ENCODE assay signal across 1 cellular context in the genomic region with DNA sequence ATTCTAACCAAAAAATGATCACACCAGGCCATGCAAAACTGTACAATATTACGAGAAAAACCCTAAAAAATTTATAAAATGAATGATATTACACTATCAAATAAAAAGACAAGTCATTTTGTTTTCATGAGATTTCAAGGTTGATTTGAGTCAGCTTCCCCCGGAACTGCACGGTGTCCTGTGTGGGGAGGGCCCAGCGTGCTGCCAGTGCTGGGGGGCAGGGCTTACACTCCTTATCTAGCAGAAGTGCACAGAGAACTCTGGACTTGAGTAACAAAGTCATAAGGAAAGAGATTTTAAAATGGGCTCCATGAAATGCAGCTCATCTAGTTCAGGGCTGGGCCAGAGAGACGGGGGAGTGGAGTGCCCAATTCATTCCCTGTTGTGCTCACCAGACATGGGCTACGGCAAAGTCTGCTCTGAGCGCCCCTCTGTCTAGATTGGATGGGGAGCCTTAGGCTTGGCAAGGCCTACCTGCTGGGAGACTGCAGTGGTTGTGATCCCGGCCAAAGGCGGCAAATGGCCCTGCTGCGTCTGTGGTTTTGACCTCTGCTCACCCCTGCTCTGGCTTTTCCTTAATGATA.
A peak's percentile ranks its signal among the peaks of the same experiment; 100 is the strongest.
TF ChIP-seq lines count a peak whose summit lies in the region.

No MANE protein-coding gene starts in this region.

TF ChIP-seq in K562, 482 proteins besides CTCF, POLR2A, EP300 and RAD21 (continued from another document and continues in another):
- TF ChIP-seq, protein P1, sequence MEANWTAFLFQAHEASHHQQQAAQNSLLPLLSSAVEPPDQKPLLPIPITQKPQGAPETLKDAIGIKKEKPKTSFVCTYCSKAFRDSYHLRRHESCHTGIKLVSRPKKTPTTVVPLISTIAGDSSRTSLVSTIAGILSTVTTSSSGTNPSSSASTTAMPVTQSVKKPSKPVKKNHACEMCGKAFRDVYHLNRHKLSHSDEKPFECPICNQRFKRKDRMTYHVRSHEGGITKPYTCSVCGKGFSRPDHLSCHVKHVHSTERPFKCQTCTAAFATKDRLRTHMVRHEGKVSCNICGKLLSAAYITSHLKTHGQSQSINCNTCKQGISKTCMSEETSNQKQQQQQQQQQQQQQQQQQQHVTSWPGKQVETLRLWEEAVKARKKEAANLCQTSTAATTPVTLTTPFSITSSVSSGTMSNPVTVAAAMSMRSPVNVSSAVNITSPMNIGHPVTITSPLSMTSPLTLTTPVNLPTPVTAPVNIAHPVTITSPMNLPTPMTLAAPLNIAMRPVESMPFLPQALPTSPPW (CRISPR knock-in tag; IDR thresholded peaks at IDR 0.05): peak; percentile 88
- TF ChIP-seq ZNF121 (CRISPR knock-in tag; conservative IDR thresholded peaks at IDR 0.05) (no peak), HDAC3 (IDR thresholded peaks at IDR 0.05; ENCODE audit: borderline replicate concordance, partially characterized antibody) (no peak), HDAC1 (IDR thresholded peaks at IDR 0.05) (no peak), ZNF586 (CRISPR knock-in tag; conservative IDR thresholded peaks at IDR 0.05) (no peak), MECOM (CRISPR knock-in tag; IDR thresholded peaks at IDR 0.05) (no peak), HCFC1 (IDR thresholded peaks at IDR 0.05; ENCODE audit: low read depth, low read length) (no peak), U2AF1 (optimal IDR thresholded peaks at IDR 0.05; ENCODE audit: low read depth, low read length) (no peak), ZBTB11 (CRISPR knock-in tag; IDR thresholded peaks at IDR 0.05) (no peak), PHB (CRISPR knock-in tag; IDR thresholded peaks at IDR 0.05) (no peak), KLF10 (CRISPR knock-in tag; IDR thresholded peaks at IDR 0.05) (no peak), BHLHE40 (IDR thresholded peaks at IDR 0.05; ENCODE audit: low read length) (peak; percentile 70), FUS (optimal IDR thresholded peaks at IDR 0.05; ENCODE audit: low read depth, low read length) (no peak), STAT5A (IDR thresholded peaks at IDR 0.05; ENCODE audit: borderline replicate concordance, low read length) (no peak), NCOA2 (IDR thresholded peaks at IDR 0.05; ENCODE audit: partially characterized antibody in 2 of 2) (no peak), NCOA6 (IDR thresholded peaks at IDR 0.05) (no peak), STAG1 (CRISPR knock-in tag; IDR thresholded peaks at IDR 0.05; ENCODE audit: borderline replicate concordance) (no peak), ZNF263 (CRISPR knock-in tag; IDR thresholded peaks at IDR 0.05; ENCODE audit: borderline replicate concordance) (no peak), ARID1B (IDR thresholded peaks at IDR 0.05) (peak; percentile 64), MTA1 (IDR thresholded peaks at IDR 0.05; ENCODE audit: borderline replicate concordance) (no peak), MCM7 (IDR thresholded peaks at IDR 0.05) (no peak), GABPA (tag; conservative IDR thresholded peaks at IDR 0.05; ENCODE audit: low read depth) (peak; percentile 81), HNRNPUL1 (IDR thresholded peaks at IDR 0.05; ENCODE audit: low read length) (no peak), SIN3B (IDR thresholded peaks at IDR 0.05; ENCODE audit: low read depth) (no peak), ZNF175 (CRISPR knock-in tag; IDR thresholded peaks at IDR 0.05; ENCODE audit: low read depth) (no peak), COPS2 (conservative IDR thresholded peaks at IDR 0.05) (no peak), FOSL1 (tag; conservative IDR thresholded peaks at IDR 0.05) (peak; percentile 31), MBD2 (IDR thresholded peaks at IDR 0.05; ENCODE audit: borderline replicate concordance, low read depth) (no peak), NR4A1 (CRISPR knock-in tag; IDR thresholded peaks at IDR 0.05) (no peak), NR4A1 (tag; IDR thresholded peaks at IDR 0.05) (no peak), JUN (IDR thresholded peaks at IDR 0.05; ENCODE audit: borderline replicate concordance, low read depth, low read length) (no peak), JUN (CRISPR knock-in tag; IDR thresholded peaks at IDR 0.05; ENCODE audit: borderline replicate concordance) (no peak), BDP1 (IDR thresholded peaks at IDR 0.05; ENCODE audit: insufficient read depth, insufficient read length) (no peak), RCOR1 (IDR thresholded peaks at IDR 0.05; ENCODE audit: borderline replicate concordance in 1 of 2, low read depth in 2 of 2, low read length in 2 of 2) (peak in 1 of 2 experiments; percentile 65; a peak in 2 of 4 replicates), TEAD2 (tag; IDR thresholded peaks at IDR 0.05) (no peak), WHSC1 (IDR thresholded peaks at IDR 0.05; ENCODE audit: low read length) (no peak), XRCC3 (IDR thresholded peaks at IDR 0.05) (no peak), PBX2 (CRISPR knock-in tag; IDR thresholded peaks at IDR 0.05; ENCODE audit: low read depth) (no peak), PBX2 (tag; conservative IDR thresholded peaks at IDR 0.05; ENCODE audit: low read depth) (no peak), MAZ (CRISPR knock-in tag; conservative IDR thresholded peaks at IDR 0.05 in 1 of 2, IDR thresholded peaks at IDR 0.05 in 1 of 2) (peak; percentile 26 to 40; a peak in 3 of 4 replicates), ZNF408 (CRISPR knock-in tag; IDR thresholded peaks at IDR 0.05; ENCODE audit: low read depth) (no peak), STAT5B (CRISPR knock-in tag; IDR thresholded peaks at IDR 0.05) (no peak), MAFK (IDR thresholded peaks at IDR 0.05; ENCODE audit: low read length) (no peak), ZNF224 (CRISPR knock-in tag; IDR thresholded peaks at IDR 0.05) (no peak), PCBP1 (IDR thresholded peaks at IDR 0.05; ENCODE audit: low read depth, low read length, poor library complexity, severe bottlenecking) (no peak), ATF1 (CRISPR knock-in tag; IDR thresholded peaks at IDR 0.05) (no peak), ATF1 (tag; IDR thresholded peaks at IDR 0.05) (peak; percentile 56; the same call in 1 of the 2 replicates), ZNF324 (CRISPR knock-in tag; IDR thresholded peaks at IDR 0.05) (no peak)
- TF ChIP-seq, protein P2, sequence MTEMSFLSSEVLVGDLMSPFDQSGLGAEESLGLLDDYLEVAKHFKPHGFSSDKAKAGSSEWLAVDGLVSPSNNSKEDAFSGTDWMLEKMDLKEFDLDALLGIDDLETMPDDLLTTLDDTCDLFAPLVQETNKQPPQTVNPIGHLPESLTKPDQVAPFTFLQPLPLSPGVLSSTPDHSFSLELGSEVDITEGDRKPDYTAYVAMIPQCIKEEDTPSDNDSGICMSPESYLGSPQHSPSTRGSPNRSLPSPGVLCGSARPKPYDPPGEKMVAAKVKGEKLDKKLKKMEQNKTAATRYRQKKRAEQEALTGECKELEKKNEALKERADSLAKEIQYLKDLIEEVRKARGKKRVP (CRISPR knock-in tag; IDR thresholded peaks at IDR 0.05): no peak
- TF ChIP-seq, protein P3, sequence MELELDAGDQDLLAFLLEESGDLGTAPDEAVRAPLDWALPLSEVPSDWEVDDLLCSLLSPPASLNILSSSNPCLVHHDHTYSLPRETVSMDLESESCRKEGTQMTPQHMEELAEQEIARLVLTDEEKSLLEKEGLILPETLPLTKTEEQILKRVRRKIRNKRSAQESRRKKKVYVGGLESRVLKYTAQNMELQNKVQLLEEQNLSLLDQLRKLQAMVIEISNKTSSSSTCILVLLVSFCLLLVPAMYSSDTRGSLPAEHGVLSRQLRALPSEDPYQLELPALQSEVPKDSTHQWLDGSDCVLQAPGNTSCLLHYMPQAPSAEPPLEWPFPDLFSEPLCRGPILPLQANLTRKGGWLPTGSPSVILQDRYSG (tag; conservative IDR thresholded peaks at IDR 0.05; ENCODE audit: low read depth): no peak
- TF ChIP-seq, protein P4, sequence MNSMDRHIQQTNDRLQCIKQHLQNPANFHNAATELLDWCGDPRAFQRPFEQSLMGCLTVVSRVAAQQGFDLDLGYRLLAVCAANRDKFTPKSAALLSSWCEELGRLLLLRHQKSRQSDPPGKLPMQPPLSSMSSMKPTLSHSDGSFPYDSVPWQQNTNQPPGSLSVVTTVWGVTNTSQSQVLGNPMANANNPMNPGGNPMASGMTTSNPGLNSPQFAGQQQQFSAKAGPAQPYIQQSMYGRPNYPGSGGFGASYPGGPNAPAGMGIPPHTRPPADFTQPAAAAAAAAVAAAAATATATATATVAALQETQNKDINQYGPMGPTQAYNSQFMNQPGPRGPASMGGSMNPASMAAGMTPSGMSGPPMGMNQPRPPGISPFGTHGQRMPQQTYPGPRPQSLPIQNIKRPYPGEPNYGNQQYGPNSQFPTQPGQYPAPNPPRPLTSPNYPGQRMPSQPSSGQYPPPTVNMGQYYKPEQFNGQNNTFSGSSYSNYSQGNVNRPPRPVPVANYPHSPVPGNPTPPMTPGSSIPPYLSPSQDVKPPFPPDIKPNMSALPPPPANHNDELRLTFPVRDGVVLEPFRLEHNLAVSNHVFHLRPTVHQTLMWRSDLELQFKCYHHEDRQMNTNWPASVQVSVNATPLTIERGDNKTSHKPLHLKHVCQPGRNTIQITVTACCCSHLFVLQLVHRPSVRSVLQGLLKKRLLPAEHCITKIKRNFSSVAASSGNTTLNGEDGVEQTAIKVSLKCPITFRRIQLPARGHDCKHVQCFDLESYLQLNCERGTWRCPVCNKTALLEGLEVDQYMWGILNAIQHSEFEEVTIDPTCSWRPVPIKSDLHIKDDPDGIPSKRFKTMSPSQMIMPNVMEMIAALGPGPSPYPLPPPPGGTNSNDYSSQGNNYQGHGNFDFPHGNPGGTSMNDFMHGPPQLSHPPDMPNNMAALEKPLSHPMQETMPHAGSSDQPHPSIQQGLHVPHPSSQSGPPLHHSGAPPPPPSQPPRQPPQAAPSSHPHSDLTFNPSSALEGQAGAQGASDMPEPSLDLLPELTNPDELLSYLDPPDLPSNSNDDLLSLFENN (IDR thresholded peaks at IDR 0.05; ENCODE audit: low read depth in 2 of 2, low read length in 2 of 2): no peak
- TF ChIP-seq, protein P5, sequence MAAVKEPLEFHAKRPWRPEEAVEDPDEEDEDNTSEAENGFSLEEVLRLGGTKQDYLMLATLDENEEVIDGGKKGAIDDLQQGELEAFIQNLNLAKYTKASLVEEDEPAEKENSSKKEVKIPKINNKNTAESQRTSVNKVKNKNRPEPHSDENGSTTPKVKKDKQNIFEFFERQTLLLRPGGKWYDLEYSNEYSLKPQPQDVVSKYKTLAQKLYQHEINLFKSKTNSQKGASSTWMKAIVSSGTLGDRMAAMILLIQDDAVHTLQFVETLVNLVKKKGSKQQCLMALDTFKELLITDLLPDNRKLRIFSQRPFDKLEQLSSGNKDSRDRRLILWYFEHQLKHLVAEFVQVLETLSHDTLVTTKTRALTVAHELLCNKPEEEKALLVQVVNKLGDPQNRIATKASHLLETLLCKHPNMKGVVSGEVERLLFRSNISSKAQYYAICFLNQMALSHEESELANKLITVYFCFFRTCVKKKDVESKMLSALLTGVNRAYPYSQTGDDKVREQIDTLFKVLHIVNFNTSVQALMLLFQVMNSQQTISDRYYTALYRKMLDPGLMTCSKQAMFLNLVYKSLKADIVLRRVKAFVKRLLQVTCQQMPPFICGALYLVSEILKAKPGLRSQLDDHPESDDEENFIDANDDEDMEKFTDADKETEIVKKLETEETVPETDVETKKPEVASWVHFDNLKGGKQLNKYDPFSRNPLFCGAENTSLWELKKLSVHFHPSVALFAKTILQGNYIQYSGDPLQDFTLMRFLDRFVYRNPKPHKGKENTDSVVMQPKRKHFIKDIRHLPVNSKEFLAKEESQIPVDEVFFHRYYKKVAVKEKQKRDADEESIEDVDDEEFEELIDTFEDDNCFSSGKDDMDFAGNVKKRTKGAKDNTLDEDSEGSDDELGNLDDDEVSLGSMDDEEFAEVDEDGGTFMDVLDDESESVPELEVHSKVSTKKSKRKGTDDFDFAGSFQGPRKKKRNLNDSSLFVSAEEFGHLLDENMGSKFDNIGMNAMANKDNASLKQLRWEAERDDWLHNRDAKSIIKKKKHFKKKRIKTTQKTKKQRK (IDR thresholded peaks at IDR 0.05; ENCODE audit: borderline replicate concordance, low read depth, low read length): no peak
